ENCODE assay signal across 24 cellular contexts in the genomic region with DNA sequence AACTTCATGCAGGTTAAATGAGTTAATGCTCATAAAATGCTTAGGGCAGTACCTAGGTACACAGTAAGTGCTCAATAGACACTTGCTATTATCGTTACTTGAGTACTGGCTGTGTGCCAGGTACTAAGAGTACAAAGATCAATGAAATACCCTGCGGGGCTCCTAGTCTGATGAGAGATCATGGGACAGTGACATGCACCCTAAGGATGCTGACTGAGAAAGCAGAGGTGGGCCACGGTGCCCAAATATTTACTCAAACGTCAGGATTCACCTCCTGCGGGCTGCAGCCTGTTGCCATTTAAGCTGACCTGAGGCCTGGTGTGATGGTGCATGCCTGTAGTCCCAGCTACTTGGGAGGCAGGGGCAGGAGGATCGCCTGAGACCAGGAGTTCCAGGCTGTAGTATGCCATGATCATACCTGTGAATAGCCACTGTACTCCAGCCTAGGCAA. TPM values are rescaled to one million over a fixed set of nuclear protein-coding genes. Genes with fewer than 3 reads are reported as not detected.
DNase-seq lines count a peak whose midpoint lies in the region; ATAC-seq and TF ChIP-seq lines count a peak whose summit lies in the region.
"Had no signal": no experiment of that assay in that cellular context is flagged by ENCODE, and none has a peak within 500 bp of the region (broad histone marks: within the 10 kb centered on the region; RNA-seq: fewer than 3 reads in every experiment).

No MANE protein-coding gene starts in this region.

- H3F3A ChIP-seq in GM23248 (ENCODE audit: insufficient read depth): peaks cover 7% of the 10 kb centered on the region

- H3K4me2 ChIP-seq in GM23248 (ENCODE audit: unreplicated experiment): no peak overlapping the region

- no peak for TF ChIP-seq CTCF in chondrocyte (IDR thresholded peaks at IDR 0.05)
- TF ChIP-seq CTCF in osteocyte (IDR thresholded peaks at IDR 0.05): no peak

- H3K27ac ChIP-seq in GM23248 (peak overlapping the region; percentile 47), aorta (ENCODE audit: low read depth in 1 of 2, low read length in 2 of 2) (no peak overlapping the region)
- H3K27ac ChIP-seq: adrenal gland, esophagus muscularis mucosa, tibial nerve had no signal

- in situ Hi-C loops in GM23248 (cut with MboI): loop anchor here (5.0 kb wide), 2 partner anchors 91 to 211 kb away; no protein-coding TSS in a partner anchor

- ATAC-seq in aorta (ENCODE audit: low FRiP score) (no peak), GM18517 (IDR thresholded peaks at IDR 0.05; ENCODE audit: unreplicated experiment) (no peak)
- ATAC-seq: GM12878 had no signal

- peak overlapping the region; percentile 51; the same call in 1 of the 2 replicates for H3K9ac ChIP-seq in GM23248

- H3K4me3 ChIP-seq in GM23248 (no peak overlapping the region), aorta (ENCODE audit: low read length in 2 of 2) (no peak overlapping the region)
- H3K4me3 ChIP-seq: adrenal gland, esophagus muscularis mucosa, GM12878, tibial nerve had no signal

- no peaks in the 10 kb centered on the region for H3K27me3 ChIP-seq in GM23248 (replicated peaks; ENCODE audit: insufficient read depth)
- H3K27me3 ChIP-seq in aorta (ENCODE audit: control insufficient read depth in 1 of 2, insufficient read depth in 2 of 2, low read length in 1 of 2): no peaks in the 10 kb centered on the region
- H3K27me3 ChIP-seq: adrenal gland, BE2C, esophagus muscularis mucosa, tibial nerve had no signal

- H2AFZ ChIP-seq in GM23248: no peak overlapping the region

- WGBS in GM23248 (ENCODE audit: low coverage in 1 of 2, low lambda C conversion rate in 2 of 2, missing lambda C conversion rate in 2 of 2), 2 experiments: 61 to 62% methylated on average over 6 of the region's 6 CpGs
- WGBS in aorta, 2 donors: 69 to 73% methylated on average over 6 of the region's 6 CpGs

- peaks cover 7% of the 10 kb centered on the region for H3K4me1 ChIP-seq in GM23248 (ENCODE audit: insufficient read depth)
- H3K4me1 ChIP-seq in aorta (ENCODE audit: control insufficient read depth in 1 of 2, insufficient read depth in 2 of 2, low read length in 2 of 2): no peaks in the 10 kb centered on the region
- H3K4me1 ChIP-seq: BE2C had no signal

- no peak overlapping the region for H3K4me3 Mint-ChIP-seq in chondrocyte (ENCODE audit: unreplicated experiment)
- no peak overlapping the region for H3K4me3 Mint-ChIP-seq in osteocyte (ENCODE audit: unreplicated experiment)

- no peaks in the 10 kb centered on the region for H3K36me3 ChIP-seq in GM23248 (ENCODE audit: low read depth)
- no peaks in the 10 kb centered on the region for H3K36me3 ChIP-seq in aorta (ENCODE audit: control insufficient read depth in 1 of 2, insufficient read depth in 2 of 2, low read length in 1 of 2)
- H3K36me3 ChIP-seq: adrenal gland, BE2C, esophagus muscularis mucosa, tibial nerve, WERI-Rb-1 had no signal

- H3K36me3 Mint-ChIP-seq in chondrocyte (ENCODE audit: low read depth): no peaks in the 10 kb centered on the region
- no peaks in the 10 kb centered on the region for H3K36me3 Mint-ChIP-seq in osteocyte (ENCODE audit: unreplicated experiment)

- DNase-seq in GM23248 (no peak), NCI-H345 treated with DMSO at 0.1 percent for 48 hours (lab: John Stamatoyannopoulos, UW; ENCODE audit: unreplicated experiment) (peak; percentile 97), chondrocyte (ENCODE audit: low spot score) (no peak), osteocyte (ENCODE audit: extremely low spot score, unreplicated experiment) (no peak), islet precursor cell (no peak), aorta (no peak)
- DNase-seq: activated CD4-positive, alpha-beta T cell treated with anti-CD3 and anti-CD28 coated beads, Interleukin-2, amount 50 U/mL, for 4 hours; activated gamma-delta T cell; adrenal gland; BE2C; central memory CD4-positive, alpha-beta T cell; GDM1; GOT3; NCI-H446; SHP77; stimulated activated naive CD4-positive, alpha-beta T cell; WERI-Rb-1 had no signal

- no peaks in the 10 kb centered on the region for H3K9me2 ChIP-seq in GM23248 (ENCODE audit: insufficient read depth)

- H3K27me3 Mint-ChIP-seq in chondrocyte (ENCODE audit: low read depth) (no peaks in the 10 kb centered on the region), osteocyte (ENCODE audit: unreplicated experiment) (no peaks in the 10 kb centered on the region)

- H3K9me3 Mint-ChIP-seq in chondrocyte (ENCODE audit: low read depth) (no peaks in the 10 kb centered on the region), osteocyte (ENCODE audit: unreplicated experiment) (no peaks in the 10 kb centered on the region)

- no peaks in the 10 kb centered on the region for H4K20me1 ChIP-seq in GM23248 (ENCODE audit: insufficient read depth)

- intact Hi-C loops in aorta (cut with DNase I): loop anchor here (5.0 to 10.0 kb wide), 2 partner anchors 214 to 226 kb away; partner anchors contain the start of gene LACTBL1 (in 1 of the 2)

- H3K4me1 Mint-ChIP-seq in chondrocyte (ENCODE audit: low read depth) (peaks cover 56% of the 10 kb centered on the region), osteocyte (ENCODE audit: unreplicated experiment) (peaks cover 46% of the 10 kb centered on the region)

- no peaks in the 10 kb centered on the region for H3K79me2 ChIP-seq in GM23248 (ENCODE audit: insufficient read depth)

- H3K27ac Mint-ChIP-seq in chondrocyte (ENCODE audit: unreplicated experiment): peak overlapping the region; percentile 94
- H3K27ac Mint-ChIP-seq in osteocyte (ENCODE audit: unreplicated experiment): peak overlapping the region; percentile 78

- H3K9me3 ChIP-seq in GM23248 (ENCODE audit: low read depth) (no peaks in the 10 kb centered on the region), aorta (ENCODE audit: control insufficient read depth, low read length) (no peaks in the 10 kb centered on the region)
- H3K9me3 ChIP-seq: adrenal gland, BE2C, esophagus muscularis mucosa, tibial nerve had no signal

RNA-seq across cellular contexts. Expression of gene LUZP1, which starts 19.8 kb away (rescaled TPM):
- total RNA-seq in GM23248 (2014; rRNA removed; shearing (Covaris generic)): 28.1 and 35.0 TPM in 2 replicates
- polyA plus RNA-seq in GM23248 (2016; fragmentation: Nextera tagmentation; extraction: Ambion mirVana) (52.2 and 55.8 TPM in 2 replicates), aorta (1 to 10 TPM; 5.9 to 6.9 TPM)
- total RNA-seq in chondrocyte (55.5 to 67.7 TPM (median 58.0 TPM) in 3 replicates), osteocyte (47.4 and 47.6 TPM in 2 replicates), aorta (10 to 100 TPM; 40.5 to 42.1 TPM)

RNA-seq across cellular contexts. Expression of gene HTR1D, which starts 28.8 kb away (rescaled TPM):
- total RNA-seq in GM23248 (2014; rRNA removed; shearing (Covaris generic)): not detected in 2 replicates
- polyA plus RNA-seq in GM23248 (2016; fragmentation: Nextera tagmentation; extraction: Ambion mirVana): not detected in 2 replicates
- 2.1 to 3.7 TPM (median 2.3 TPM) in 3 replicates for total RNA-seq in chondrocyte
- total RNA-seq in osteocyte: 1.2 and 1.6 TPM in 2 replicates
- total RNA-seq in aorta: not detected
- 1 to 10 TPM in 1 of 2 donors, under 1 TPM in 1; 0.05 to 1.3 TPM for polyA plus RNA-seq in aorta
- total RNA-seq: adrenal gland; esophagus muscularis mucosa; GM12878; left lobe of liver; LHCN-M2; T-helper 1 cell treated with Interleukin-12 subunit alpha and Interleukin-12 subunit beta and Interleukin-4 antibody, amounts not matched to agents 30 ng/mL and 1 ng/mL, for 36 hours had no signal
